In the genomic region with DNA sequence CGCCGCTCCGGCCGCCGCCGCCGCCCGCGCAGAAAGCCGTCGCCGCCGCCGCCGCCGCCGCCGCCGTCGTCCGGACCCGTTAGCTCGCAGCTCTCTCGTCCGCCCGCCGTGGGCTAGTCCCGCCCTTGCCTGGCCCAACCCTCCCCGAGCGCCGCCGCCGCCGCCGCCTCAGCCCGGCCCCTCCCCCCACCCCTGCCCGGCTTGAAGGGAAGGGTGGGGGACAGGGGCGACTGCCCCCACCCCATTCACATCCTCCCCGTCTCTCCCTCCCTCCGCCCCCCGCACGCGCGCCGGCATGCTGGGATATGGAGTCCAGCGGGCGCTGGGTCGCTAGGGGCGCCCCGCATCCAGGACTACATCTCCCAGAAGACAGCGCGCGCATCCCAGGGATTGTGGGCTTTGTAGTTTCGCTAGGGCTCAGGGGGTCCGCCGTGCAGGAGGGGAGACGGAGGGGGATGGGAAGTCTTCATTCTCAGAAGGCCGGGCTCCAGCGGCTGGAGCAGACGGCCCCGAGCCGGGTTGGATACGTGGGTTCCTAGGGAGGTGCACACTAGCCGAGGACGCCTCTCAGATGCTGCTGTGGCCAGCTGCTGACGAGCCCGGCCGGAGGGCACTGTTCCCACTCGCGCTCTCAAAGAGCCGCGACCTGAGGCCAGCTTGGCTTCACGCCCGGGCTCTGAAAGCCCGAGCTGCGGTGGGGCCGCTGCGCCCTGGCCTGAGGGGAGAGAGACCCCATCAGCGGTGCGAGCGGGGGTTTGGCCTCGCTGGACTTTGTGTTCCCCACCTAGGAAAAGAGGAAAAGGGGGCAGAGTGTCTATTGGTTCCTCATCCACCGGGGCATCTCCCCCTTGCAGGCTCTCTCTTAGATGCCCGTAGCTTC, we compare ENCODE assay signal across 8 cellular contexts. TPM values are rescaled to one million over a fixed set of nuclear protein-coding genes. Genes with fewer than 3 reads are reported as not detected.
DNase-seq lines count a peak whose midpoint lies in the region; ATAC-seq and TF ChIP-seq lines count a peak whose summit lies in the region.

Gene ST3GAL2, minus strand, starts transcription at position 118 of the 880 bp plus-strand sequence. CDS start 40,570 bp downstream, outside the sequence.

- intact Hi-C loops in Right ventricle myocardium inferior (cut with DNase I), result loop anchor here (1.0 to 2.0 kb wide), 2 partner anchors 16 to 58 kb away; partner anchors contain the start of gene FCSK
- intact Hi-C loops in tibial artery (cut with DNase I; ENCODE audit: low total_unique reads), result no loop called here

- H3K9ac ChIP-seq in SU-DHL-6 (ENCODE audit: low read length), result peak within 1 kb of the TSS; percentile 65
- H3K9ac ChIP-seq in parathyroid adenoma, result no peak within 1 kb of the TSS

- H3K4me1 Mint-ChIP-seq in activated naive CD8-positive, alpha-beta T cell treated with anti-CD3 and anti-CD28 coated beads, Interleukin-2, amount 10 ng/mL, durations not matched to agents 7 days and 5 days, result peaks cover 28% of the 10 kb centered on the region

- H3K9me3 Mint-ChIP-seq in activated naive CD8-positive, alpha-beta T cell treated with anti-CD3 and anti-CD28 coated beads, Interleukin-2, amount 10 ng/mL, durations not matched to agents 7 days and 5 days, result no peaks in the 10 kb centered on the region

- H3K4me3 Mint-ChIP-seq in activated naive CD8-positive, alpha-beta T cell treated with anti-CD3 and anti-CD28 coated beads, Interleukin-2, amount 10 ng/mL, durations not matched to agents 7 days and 5 days, result peak within 1 kb of the TSS; percentile 95

- POLR2A ChIA-PET in activated naive CD8-positive, alpha-beta T cell treated with anti-CD3 and anti-CD28 coated beads, Interleukin-2, amount 10 ng/mL, durations not matched to agents 7 days and 5 days (lab: Charles Lee), result interaction anchor here (1.7 to 3.1 kb wide), 6 partner anchors 15 to 92 kb away, joined by 6 to 32 read pairs (median 10); partner anchors contain the start of genes DDX19A and FCSK

- peak within 1 kb of the TSS; percentile 69 for H2AFZ ChIP-seq in SU-DHL-6 (ENCODE audit: low read depth, low read length, severe bottlenecking)
- H2AFZ ChIP-seq in parathyroid adenoma, result peak within 1 kb of the TSS; percentile 95

- H3K27me3 Mint-ChIP-seq in activated naive CD8-positive, alpha-beta T cell treated with anti-CD3 and anti-CD28 coated beads, Interleukin-2, amount 10 ng/mL, durations not matched to agents 7 days and 5 days, result no peaks in the 10 kb centered on the region

- H3K27ac ChIP-seq in SU-DHL-6 (ENCODE audit: low read depth, low read length) (peak within 1 kb of the TSS; percentile 58), parathyroid adenoma (peak within 1 kb of the TSS; percentile 80), tibial artery (peak within 1 kb of the TSS; percentile 79 to 84)

- no peak for TF ChIP-seq CTCF in GM06990 (IDR thresholded peaks at IDR 0.05; ENCODE audit: insufficient read depth, low read length, poor library complexity, severe bottlenecking)
- no peak for TF ChIP-seq CTCF in HFF-Myc (IDR thresholded peaks at IDR 0.05; ENCODE audit: low read depth, low read length, missing control alignments)
- TF ChIP-seq CTCF in SU-DHL-6 (IDR thresholded peaks at IDR 0.05; ENCODE audit: insufficient read depth, low read length, poor library complexity, severe bottlenecking), result no peak
- peak; percentile 43 for TF ChIP-seq CTCF in parathyroid adenoma (IDR thresholded peaks at IDR 0.05)
- TF ChIP-seq CTCF in tibial artery (IDR thresholded peaks at IDR 0.05), result peak in 1 of 2 experiments; percentile 33

- H3K4me1 ChIP-seq in parathyroid adenoma (peaks cover 33% of the 10 kb centered on the region), tibial artery (peaks cover 0 to 34% (median 26%) of the 10 kb centered on the region in 4 donors)

- H3K36me3 Mint-ChIP-seq in activated naive CD8-positive, alpha-beta T cell treated with anti-CD3 and anti-CD28 coated beads, Interleukin-2, amount 10 ng/mL, durations not matched to agents 7 days and 5 days, result peaks cover 4% of the 10 kb centered on the region

- H3K4me3 ChIP-seq in GM06990 (replicated peaks; ENCODE audit: low read depth, low read length) (peak within 1 kb of the TSS; percentile 93), HFF-Myc (replicated peaks; ENCODE audit: low read depth, low read length) (peak within 1 kb of the TSS; percentile 79), SU-DHL-6 (ENCODE audit: insufficient read depth, low read length, poor library complexity, severe bottlenecking) (peak within 1 kb of the TSS; percentile 94), parathyroid adenoma (ENCODE audit: low read depth, low read length) (peak within 1 kb of the TSS; percentile 67), tibial artery (peak within 1 kb of the TSS; percentile 85 to 97)

- no peaks in the 10 kb centered on the region for H3K9me2 ChIP-seq in SU-DHL-6 (replicated peaks; ENCODE audit: insufficient read depth, low read length)

- no peaks in the 10 kb centered on the region for H4K20me1 ChIP-seq in SU-DHL-6 (ENCODE audit: low read depth, low read length)

- H3K9me3 ChIP-seq in SU-DHL-6 (ENCODE audit: insufficient read depth, low read length) (no peaks in the 10 kb centered on the region), parathyroid adenoma (ENCODE audit: control insufficient read depth, low read length) (no peaks in the 10 kb centered on the region), tibial artery (no peaks in the 10 kb centered on the region)

- H3K27ac Mint-ChIP-seq in activated naive CD8-positive, alpha-beta T cell treated with anti-CD3 and anti-CD28 coated beads, Interleukin-2, amount 10 ng/mL, durations not matched to agents 7 days and 5 days, result peak within 1 kb of the TSS; percentile 93

- peak within 1 kb of the TSS; percentile 93 for H3K4me2 ChIP-seq in SU-DHL-6 (ENCODE audit: low read depth, low read length, poor library complexity, severe bottlenecking)
- peak within 1 kb of the TSS; percentile 91 for H3K4me2 ChIP-seq in parathyroid adenoma (ENCODE audit: low read length)

- peaks cover 15% of the 10 kb centered on the region for H3F3A ChIP-seq in SU-DHL-6 (ENCODE audit: insufficient read depth)

- peaks cover 1% of the 10 kb centered on the region for H3K36me3 ChIP-seq in GM06990 (ENCODE audit: control insufficient read depth, insufficient read depth, low read length)
- no peaks in the 10 kb centered on the region for H3K36me3 ChIP-seq in SU-DHL-6 (ENCODE audit: low read length)
- H3K36me3 ChIP-seq in parathyroid adenoma (ENCODE audit: control insufficient read depth, insufficient read depth, low read length), result no peaks in the 10 kb centered on the region
- no peaks in the 10 kb centered on the region for H3K36me3 ChIP-seq in tibial artery

- peak; percentile 94 for ATAC-seq in activated naive CD8-positive, alpha-beta T cell treated with anti-CD3 and anti-CD28 coated beads, Interleukin-2, amount 10 ng/mL, durations not matched to agents 7 days and 5 days (ENCODE audit: low read depth)
- ATAC-seq in Right ventricle myocardium inferior, result peak; percentile 98

- DNase-seq in GM06990 (ENCODE audit: extremely low read depth, insufficient read length) (peak; percentile 95), HFF-Myc (ENCODE audit: extremely low read depth, low read depth) (peak; percentile 67), NCI-H1048 (lab: John Stamatoyannopoulos, UW) (peak; percentile 21), Right ventricle myocardium inferior (ENCODE audit: missing footprints) (peak; percentile 98), tibial artery (peak; percentile 96 to 98)
- peak; percentile 93 for DNase-seq in activated naive CD8-positive, alpha-beta T cell treated with anti-CD3 and anti-CD28 coated beads, Interleukin-2, amount 10 ng/mL, durations not matched to agents 7 days and 5 days

- H3K79me2 ChIP-seq in SU-DHL-6 (ENCODE audit: insufficient read depth, low read length), result peaks cover 25% of the 10 kb centered on the region
- H3K79me2 ChIP-seq in parathyroid adenoma, result peaks cover 5% of the 10 kb centered on the region

- H3K27me3 ChIP-seq in GM06990 (replicated peaks; ENCODE audit: control insufficient read depth, insufficient read depth, low read length) (no peaks in the 10 kb centered on the region), SU-DHL-6 (ENCODE audit: low read length) (no peaks in the 10 kb centered on the region), parathyroid adenoma (ENCODE audit: control insufficient read depth, insufficient read depth, low read length) (no peaks in the 10 kb centered on the region), tibial artery (no peaks in the 10 kb centered on the region)

RNA-seq across cellular contexts. Expression of gene ST3GAL2, which starts in this region (rescaled TPM):
- 10 to 100 TPM; 31.9 to 38.6 TPM for total RNA-seq in activated naive CD8-positive, alpha-beta T cell treated with anti-CD3 and anti-CD28 coated beads, Interleukin-2, amount 10 ng/mL, durations not matched to agents 7 days and 5 days
- total RNA-seq in Right ventricle myocardium inferior, result 25.6 TPM

Comparison
In these comparisons a context has a peak if more than half of its experiments do, and no peak if none do; other contexts are left out.
1. Peak in every context shown above with its lines: DNase-seq, ATAC-seq, H3K4me3 ChIP-seq and H3K27ac ChIP-seq.
2. DNase-seq: peak in every context shown above with its lines; median percentile 98 in Right ventricle myocardium inferior; 97 in tibial artery; 95 in GM06990; 93 in activated naive CD8-positive, alpha-beta T cell treated with anti-CD3 and anti-CD28 coated beads, Interleukin-2, amount 10 ng/mL, durations not matched to agents 7 days and 5 days; 67 in HFF-Myc; 21 in NCI-H1048.